1 cellular context compared by ENCODE assay signal in the genomic region with DNA sequence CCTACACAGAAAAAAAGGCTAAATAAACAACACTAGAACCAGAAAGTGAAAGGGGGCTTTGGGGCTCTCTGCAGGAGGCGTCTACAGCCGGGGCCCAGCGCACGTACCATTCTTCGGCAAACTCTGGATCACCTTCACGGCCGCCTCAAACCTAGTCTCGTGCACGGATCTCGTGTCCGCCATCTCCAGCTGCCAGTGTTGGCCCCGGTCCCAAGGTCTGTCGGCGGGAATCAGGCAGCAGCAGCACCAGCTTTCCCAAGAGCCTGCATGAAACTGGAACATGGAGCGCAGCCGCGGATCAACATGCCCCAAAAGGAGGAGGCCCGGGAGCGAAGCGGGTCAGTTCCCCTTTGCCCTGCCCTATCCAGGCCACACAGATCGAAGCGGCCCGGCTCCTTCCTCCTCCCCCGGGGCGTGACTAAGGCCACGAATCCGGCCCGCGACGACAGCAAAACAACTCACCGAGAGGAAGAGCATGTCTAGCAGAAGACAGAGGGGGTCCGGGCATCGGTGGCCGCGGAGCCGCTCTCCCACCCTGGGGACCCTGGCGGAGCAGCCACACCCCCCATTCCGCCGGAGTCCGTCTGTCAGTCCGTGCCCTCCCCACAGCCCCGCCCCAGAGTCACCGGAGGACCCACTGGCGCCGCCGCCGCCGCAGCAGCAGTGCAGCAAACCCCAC.
TF ChIP-seq lines count a peak whose summit lies in the region.

A gene with protein sequence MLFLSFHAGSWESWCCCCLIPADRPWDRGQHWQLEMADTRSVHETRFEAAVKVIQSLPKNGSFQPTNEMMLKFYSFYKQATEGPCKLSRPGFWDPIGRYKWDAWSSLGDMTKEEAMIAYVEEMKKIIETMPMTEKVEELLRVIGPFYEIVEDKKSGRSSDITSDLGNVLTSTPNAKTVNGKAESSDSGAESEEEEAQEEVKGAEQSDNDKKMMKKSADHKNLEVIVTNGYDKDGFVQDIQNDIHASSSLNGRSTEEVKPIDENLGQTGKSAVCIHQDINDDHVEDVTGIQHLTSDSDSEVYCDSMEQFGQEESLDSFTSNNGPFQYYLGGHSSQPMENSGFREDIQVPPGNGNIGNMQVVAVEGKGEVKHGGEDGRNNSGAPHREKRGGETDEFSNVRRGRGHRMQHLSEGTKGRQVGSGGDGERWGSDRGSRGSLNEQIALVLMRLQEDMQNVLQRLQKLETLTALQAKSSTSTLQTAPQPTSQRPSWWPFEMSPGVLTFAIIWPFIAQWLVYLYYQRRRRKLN (minus strand): TSS at position 586 of the 679 bp plus-strand sequence. CDS start 109 bp downstream, at position 477.

TF ChIP-seq in HEK293, 187 proteins besides CTCF, POLR2A, EP300 and RAD21 (continued from another document and continues in another):
- TF ChIP-seq, protein P1, sequence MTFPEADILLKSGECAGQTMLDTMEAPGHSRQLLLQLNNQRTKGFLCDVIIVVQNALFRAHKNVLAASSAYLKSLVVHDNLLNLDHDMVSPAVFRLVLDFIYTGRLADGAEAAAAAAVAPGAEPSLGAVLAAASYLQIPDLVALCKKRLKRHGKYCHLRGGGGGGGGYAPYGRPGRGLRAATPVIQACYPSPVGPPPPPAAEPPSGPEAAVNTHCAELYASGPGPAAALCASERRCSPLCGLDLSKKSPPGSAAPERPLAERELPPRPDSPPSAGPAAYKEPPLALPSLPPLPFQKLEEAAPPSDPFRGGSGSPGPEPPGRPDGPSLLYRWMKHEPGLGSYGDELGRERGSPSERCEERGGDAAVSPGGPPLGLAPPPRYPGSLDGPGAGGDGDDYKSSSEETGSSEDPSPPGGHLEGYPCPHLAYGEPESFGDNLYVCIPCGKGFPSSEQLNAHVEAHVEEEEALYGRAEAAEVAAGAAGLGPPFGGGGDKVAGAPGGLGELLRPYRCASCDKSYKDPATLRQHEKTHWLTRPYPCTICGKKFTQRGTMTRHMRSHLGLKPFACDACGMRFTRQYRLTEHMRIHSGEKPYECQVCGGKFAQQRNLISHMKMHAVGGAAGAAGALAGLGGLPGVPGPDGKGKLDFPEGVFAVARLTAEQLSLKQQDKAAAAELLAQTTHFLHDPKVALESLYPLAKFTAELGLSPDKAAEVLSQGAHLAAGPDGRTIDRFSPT (tag by site-specific recombination; IDR thresholded peaks at IDR 0.05): peak; percentile 77
- TF ChIP-seq GLI4 (tag by site-specific recombination; IDR thresholded peaks at IDR 0.05) (no peak), EGR2 (tag by site-specific recombination; IDR thresholded peaks at IDR 0.05; ENCODE audit: low read depth) (no peak), ZNF354C (tag by site-specific recombination; IDR thresholded peaks at IDR 0.05; ENCODE audit: borderline replicate concordance, low read depth) (no peak), RBAK (tag by site-specific recombination; IDR thresholded peaks at IDR 0.05) (no peak), ZNF785 (tag by site-specific recombination; IDR thresholded peaks at IDR 0.05) (no peak), ZBTB7A (tag by site-specific recombination; IDR thresholded peaks at IDR 0.05; ENCODE audit: low read depth) (no peak), ZNF660 (tag by site-specific recombination; IDR thresholded peaks at IDR 0.05) (peak; percentile 40), ZNF670 (tag by site-specific recombination; IDR thresholded peaks at IDR 0.05; ENCODE audit: low read depth) (no peak), ZNF658 (tag by site-specific recombination; IDR thresholded peaks at IDR 0.05) (no peak), ZNF266 (tag by site-specific recombination; IDR thresholded peaks at IDR 0.05; ENCODE audit: low read depth) (no peak), ZNF555 (tag by site-specific recombination; conservative IDR thresholded peaks at IDR 0.05) (no peak), ZNF416 (tag by site-specific recombination; IDR thresholded peaks at IDR 0.05) (no peak), ZNF707 (tag by site-specific recombination; IDR thresholded peaks at IDR 0.05) (no peak; the same call in 1 of the 2 replicates), ZNF791 (tag by site-specific recombination; IDR thresholded peaks at IDR 0.05) (no peak), ZNF837 (tag by site-specific recombination; IDR thresholded peaks at IDR 0.05) (no peak), ZNF529 (tag by site-specific recombination; IDR thresholded peaks at IDR 0.05; ENCODE audit: insufficient replicate concordance) (no peak), ZNF404 (tag by site-specific recombination; IDR thresholded peaks at IDR 0.05) (no peak), ZNF132 (tag by site-specific recombination; IDR thresholded peaks at IDR 0.05; ENCODE audit: borderline replicate concordance) (no peak), ZNF24 (tag by site-specific recombination; IDR thresholded peaks at IDR 0.05) (no peak), SP3 (tag by site-specific recombination; IDR thresholded peaks at IDR 0.05) (peak; percentile 79), ZNF140 (tag by site-specific recombination; IDR thresholded peaks at IDR 0.05) (no peak), ZSCAN16 (tag by site-specific recombination; IDR thresholded peaks at IDR 0.05) (no peak), ZSCAN30 (tag by site-specific recombination; IDR thresholded peaks at IDR 0.05) (no peak), ZBTB8A (tag by site-specific recombination; IDR thresholded peaks at IDR 0.05) (peak; percentile 55), SP7 (tag by site-specific recombination; IDR thresholded peaks at IDR 0.05) (peak; percentile 37; the same call in 1 of the 2 replicates), ZNF664 (tag by site-specific recombination; IDR thresholded peaks at IDR 0.05) (no peak), ZNF350 (tag by site-specific recombination; IDR thresholded peaks at IDR 0.05) (no peak), ZBTB17 (tag by site-specific recombination; IDR thresholded peaks at IDR 0.05) (peak; percentile 78; the same call in 1 of the 2 replicates), ZNF610 (tag by site-specific recombination; IDR thresholded peaks at IDR 0.05; ENCODE audit: borderline replicate concordance) (no peak), ZNF292 (tag by site-specific recombination; IDR thresholded peaks at IDR 0.05; ENCODE audit: borderline replicate concordance, low read depth) (no peak), ZNF561 (tag by site-specific recombination; IDR thresholded peaks at IDR 0.05; ENCODE audit: borderline replicate concordance) (no peak)
- TF ChIP-seq, protein P2, sequence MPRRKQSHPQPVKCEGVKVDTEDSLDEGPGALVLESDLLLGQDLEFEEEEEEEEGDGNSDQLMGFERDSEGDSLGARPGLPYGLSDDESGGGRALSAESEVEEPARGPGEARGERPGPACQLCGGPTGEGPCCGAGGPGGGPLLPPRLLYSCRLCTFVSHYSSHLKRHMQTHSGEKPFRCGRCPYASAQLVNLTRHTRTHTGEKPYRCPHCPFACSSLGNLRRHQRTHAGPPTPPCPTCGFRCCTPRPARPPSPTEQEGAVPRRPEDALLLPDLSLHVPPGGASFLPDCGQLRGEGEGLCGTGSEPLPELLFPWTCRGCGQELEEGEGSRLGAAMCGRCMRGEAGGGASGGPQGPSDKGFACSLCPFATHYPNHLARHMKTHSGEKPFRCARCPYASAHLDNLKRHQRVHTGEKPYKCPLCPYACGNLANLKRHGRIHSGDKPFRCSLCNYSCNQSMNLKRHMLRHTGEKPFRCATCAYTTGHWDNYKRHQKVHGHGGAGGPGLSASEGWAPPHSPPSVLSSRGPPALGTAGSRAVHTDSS (tag by site-specific recombination; IDR thresholded peaks at IDR 0.05): 0 out of 2 replicates have a peak, but pooled peaks have one; percentile 27
- TF ChIP-seq, protein P3, sequence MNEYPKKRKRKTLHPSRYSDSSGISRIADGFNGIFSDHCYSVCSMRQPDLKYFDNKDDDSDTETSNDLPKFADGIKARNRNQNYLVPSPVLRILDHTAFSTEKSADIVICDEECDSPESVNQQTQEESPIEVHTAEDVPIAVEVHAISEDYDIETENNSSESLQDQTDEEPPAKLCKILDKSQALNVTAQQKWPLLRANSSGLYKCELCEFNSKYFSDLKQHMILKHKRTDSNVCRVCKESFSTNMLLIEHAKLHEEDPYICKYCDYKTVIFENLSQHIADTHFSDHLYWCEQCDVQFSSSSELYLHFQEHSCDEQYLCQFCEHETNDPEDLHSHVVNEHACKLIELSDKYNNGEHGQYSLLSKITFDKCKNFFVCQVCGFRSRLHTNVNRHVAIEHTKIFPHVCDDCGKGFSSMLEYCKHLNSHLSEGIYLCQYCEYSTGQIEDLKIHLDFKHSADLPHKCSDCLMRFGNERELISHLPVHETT (tag by site-specific recombination; IDR thresholded peaks at IDR 0.05): no peak
- TF ChIP-seq, protein P4, sequence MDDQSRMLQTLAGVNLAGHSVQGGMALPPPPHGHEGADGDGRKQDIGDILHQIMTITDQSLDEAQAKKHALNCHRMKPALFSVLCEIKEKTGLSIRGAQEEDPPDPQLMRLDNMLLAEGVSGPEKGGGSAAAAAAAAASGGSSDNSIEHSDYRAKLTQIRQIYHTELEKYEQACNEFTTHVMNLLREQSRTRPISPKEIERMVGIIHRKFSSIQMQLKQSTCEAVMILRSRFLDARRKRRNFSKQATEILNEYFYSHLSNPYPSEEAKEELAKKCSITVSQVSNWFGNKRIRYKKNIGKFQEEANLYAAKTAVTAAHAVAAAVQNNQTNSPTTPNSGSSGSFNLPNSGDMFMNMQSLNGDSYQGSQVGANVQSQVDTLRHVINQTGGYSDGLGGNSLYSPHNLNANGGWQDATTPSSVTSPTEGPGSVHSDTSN (CRISPR knock-in tag; IDR thresholded peaks at IDR 0.05): no peak
- TF ChIP-seq, protein P5, sequence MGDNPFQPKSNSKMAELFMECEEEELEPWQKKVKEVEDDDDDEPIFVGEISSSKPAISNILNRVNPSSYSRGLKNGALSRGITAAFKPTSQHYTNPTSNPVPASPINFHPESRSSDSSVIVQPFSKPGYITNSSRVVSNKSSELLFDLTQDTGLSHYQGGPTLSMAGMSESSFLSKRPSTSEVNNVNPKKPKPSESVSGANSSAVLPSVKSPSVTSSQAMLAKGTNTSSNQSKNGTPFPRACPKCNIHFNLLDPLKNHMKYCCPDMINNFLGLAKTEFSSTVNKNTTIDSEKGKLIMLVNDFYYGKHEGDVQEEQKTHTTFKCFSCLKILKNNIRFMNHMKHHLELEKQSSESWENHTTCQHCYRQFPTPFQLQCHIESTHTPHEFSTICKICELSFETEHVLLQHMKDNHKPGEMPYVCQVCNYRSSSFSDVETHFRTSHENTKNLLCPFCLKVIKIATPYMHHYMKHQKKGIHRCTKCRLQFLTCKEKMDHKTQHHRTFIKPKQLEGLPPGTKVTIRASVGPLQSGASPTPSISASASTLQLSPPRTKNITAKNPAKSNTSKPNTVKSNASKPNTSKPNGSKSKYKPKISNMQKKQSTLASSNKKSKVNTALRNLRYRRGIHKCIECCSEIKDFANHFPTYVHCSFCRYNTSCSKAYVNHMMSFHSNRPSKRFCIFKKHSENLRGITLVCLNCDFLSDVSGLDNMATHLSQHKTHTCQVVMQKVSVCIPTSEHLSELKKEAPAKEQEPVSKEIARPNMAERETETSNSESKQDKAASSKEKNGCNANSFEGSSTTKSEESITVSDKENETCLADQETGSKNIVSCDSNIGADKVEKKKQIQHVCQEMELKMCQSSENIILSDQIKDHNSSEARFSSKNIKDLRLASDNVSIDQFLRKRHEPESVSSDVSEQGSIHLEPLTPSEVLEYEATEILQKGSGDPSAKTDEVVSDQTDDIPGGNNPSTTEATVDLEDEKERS (tag by site-specific recombination; IDR thresholded peaks at IDR 0.05): no peak
- TF ChIP-seq, protein P6, sequence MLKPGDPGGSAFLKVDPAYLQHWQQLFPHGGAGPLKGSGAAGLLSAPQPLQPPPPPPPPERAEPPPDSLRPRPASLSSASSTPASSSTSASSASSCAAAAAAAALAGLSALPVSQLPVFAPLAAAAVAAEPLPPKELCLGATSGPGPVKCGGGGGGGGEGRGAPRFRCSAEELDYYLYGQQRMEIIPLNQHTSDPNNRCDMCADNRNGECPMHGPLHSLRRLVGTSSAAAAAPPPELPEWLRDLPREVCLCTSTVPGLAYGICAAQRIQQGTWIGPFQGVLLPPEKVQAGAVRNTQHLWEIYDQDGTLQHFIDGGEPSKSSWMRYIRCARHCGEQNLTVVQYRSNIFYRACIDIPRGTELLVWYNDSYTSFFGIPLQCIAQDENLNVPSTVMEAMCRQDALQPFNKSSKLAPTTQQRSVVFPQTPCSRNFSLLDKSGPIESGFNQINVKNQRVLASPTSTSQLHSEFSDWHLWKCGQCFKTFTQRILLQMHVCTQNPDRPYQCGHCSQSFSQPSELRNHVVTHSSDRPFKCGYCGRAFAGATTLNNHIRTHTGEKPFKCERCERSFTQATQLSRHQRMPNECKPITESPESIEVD (tag by site-specific recombination; IDR thresholded peaks at IDR 0.05): no peak
- TF ChIP-seq, protein P7, sequence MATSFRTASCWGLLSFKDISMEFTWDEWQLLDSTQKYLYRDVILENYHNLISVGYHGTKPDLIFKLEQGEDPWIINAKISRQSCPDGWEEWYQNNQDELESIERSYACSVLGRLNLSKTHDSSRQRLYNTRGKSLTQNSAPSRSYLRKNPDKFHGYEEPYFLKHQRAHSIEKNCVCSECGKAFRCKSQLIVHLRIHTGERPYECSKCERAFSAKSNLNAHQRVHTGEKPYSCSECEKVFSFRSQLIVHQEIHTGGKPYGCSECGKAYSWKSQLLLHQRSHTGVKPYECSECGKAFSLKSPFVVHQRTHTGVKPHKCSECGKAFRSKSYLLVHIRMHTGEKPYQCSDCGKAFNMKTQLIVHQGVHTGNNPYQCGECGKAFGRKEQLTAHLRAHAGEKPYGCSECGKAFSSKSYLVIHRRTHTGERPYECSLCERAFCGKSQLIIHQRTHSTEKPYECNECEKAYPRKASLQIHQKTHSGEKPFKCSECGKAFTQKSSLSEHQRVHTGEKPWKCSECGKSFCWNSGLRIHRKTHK (tag by site-specific recombination; IDR thresholded peaks at IDR 0.05): no peak
- TF ChIP-seq, protein P8, sequence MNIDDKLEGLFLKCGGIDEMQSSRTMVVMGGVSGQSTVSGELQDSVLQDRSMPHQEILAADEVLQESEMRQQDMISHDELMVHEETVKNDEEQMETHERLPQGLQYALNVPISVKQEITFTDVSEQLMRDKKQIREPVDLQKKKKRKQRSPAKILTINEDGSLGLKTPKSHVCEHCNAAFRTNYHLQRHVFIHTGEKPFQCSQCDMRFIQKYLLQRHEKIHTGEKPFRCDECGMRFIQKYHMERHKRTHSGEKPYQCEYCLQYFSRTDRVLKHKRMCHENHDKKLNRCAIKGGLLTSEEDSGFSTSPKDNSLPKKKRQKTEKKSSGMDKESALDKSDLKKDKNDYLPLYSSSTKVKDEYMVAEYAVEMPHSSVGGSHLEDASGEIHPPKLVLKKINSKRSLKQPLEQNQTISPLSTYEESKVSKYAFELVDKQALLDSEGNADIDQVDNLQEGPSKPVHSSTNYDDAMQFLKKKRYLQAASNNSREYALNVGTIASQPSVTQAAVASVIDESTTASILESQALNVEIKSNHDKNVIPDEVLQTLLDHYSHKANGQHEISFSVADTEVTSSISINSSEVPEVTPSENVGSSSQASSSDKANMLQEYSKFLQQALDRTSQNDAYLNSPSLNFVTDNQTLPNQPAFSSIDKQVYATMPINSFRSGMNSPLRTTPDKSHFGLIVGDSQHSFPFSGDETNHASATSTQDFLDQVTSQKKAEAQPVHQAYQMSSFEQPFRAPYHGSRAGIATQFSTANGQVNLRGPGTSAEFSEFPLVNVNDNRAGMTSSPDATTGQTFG (tag by site-specific recombination; IDR thresholded peaks at IDR 0.05; ENCODE audit: borderline replicate concordance): no peak
- TF ChIP-seq, protein P9, sequence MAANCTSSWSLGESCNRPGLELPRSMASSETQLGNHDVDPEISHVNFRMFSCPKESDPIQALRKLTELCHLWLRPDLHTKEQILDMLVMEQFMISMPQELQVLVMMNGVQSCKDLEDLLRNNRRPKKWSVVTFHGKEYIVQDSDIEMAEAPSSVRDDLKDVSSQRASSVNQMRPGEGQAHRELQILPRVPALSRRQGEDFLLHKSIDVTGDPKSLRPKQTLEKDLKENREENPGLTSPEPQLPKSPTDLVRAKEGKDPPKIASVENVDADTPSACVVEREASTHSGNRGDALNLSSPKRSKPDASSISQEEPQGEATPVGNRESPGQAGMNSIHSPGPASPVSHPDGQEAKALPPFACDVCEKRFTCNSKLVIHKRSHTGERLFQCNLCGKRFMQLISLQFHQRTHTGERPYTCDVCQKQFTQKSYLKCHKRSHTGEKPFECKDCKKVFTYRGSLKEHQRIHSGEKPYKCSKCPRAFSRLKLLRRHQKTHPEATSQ (tag by site-specific recombination; IDR thresholded peaks at IDR 0.05): no peak
